1 cellular context compared by ENCODE assay signal in genomic region chr14:72962829-72963312, GRCh38.
TF ChIP-seq lines count a peak whose summit lies in the region.

No MANE protein-coding gene starts in this region.

TF ChIP-seq in HEK293, 187 proteins besides CTCF, POLR2A, EP300 and RAD21 (continued from another document and continues in another):
- TF ChIP-seq ZBTB6 (tag by site-specific recombination; IDR thresholded peaks at IDR 0.05) = no peak
- no peak for TF ChIP-seq AEBP2 (tag by site-specific recombination; IDR thresholded peaks at IDR 0.05; ENCODE audit: borderline replicate concordance)
- no peak for TF ChIP-seq INSM2 (tag by site-specific recombination; IDR thresholded peaks at IDR 0.05)
- no peak for TF ChIP-seq BCL6B (tag by site-specific recombination; IDR thresholded peaks at IDR 0.05)
- no peak for TF ChIP-seq ZBTB20 (tag by site-specific recombination; IDR thresholded peaks at IDR 0.05)
- 0 out of 2 replicates have a peak, but pooled peaks have one; percentile 33 for TF ChIP-seq ZNF335 (tag by site-specific recombination; conservative IDR thresholded peaks at IDR 0.05)
- no peak for TF ChIP-seq ZNF280C (tag by site-specific recombination; IDR thresholded peaks at IDR 0.05)
- TF ChIP-seq ZNF843 (tag by site-specific recombination; IDR thresholded peaks at IDR 0.05) = no peak
- no peak for TF ChIP-seq ZNF274 (IDR thresholded peaks at IDR 0.05; ENCODE audit: low read length)
- TF ChIP-seq ZNF274 (tag by site-specific recombination; IDR thresholded peaks at IDR 0.05; ENCODE audit: borderline replicate concordance) = no peak
- no peak for TF ChIP-seq ZNF239 (tag by site-specific recombination; IDR thresholded peaks at IDR 0.05)
- peak; percentile 76 for TF ChIP-seq IKZF3 (tag by site-specific recombination; IDR thresholded peaks at IDR 0.05)
- TF ChIP-seq ZNF138 (tag by site-specific recombination; IDR thresholded peaks at IDR 0.05; ENCODE audit: borderline replicate concordance) = no peak
- TF ChIP-seq ZNF221 (tag by site-specific recombination; IDR thresholded peaks at IDR 0.05; ENCODE audit: borderline replicate concordance) = no peak
- TF ChIP-seq OSR2 (tag by site-specific recombination; IDR thresholded peaks at IDR 0.05) = no peak
- no peak for TF ChIP-seq ZNF677 (tag by site-specific recombination; IDR thresholded peaks at IDR 0.05)
- peak; percentile 97 for TF ChIP-seq ZNF366 (tag by site-specific recombination; conservative IDR thresholded peaks at IDR 0.05)
- TF ChIP-seq KLF9 (tag by site-specific recombination; IDR thresholded peaks at IDR 0.05; ENCODE audit: low read depth) = 0 out of 2 replicates have a peak, but pooled peaks have one; percentile 37
- no peak for TF ChIP-seq PRDM1 (tag by site-specific recombination; IDR thresholded peaks at IDR 0.05)
- TF ChIP-seq ZNF561 (tag by site-specific recombination; IDR thresholded peaks at IDR 0.05; ENCODE audit: borderline replicate concordance) = no peak
- peak; percentile 81 for TF ChIP-seq ZNF660 (tag by site-specific recombination; IDR thresholded peaks at IDR 0.05)
- TF ChIP-seq ZNF37A (tag by site-specific recombination; IDR thresholded peaks at IDR 0.05) = no peak
- no peak for TF ChIP-seq ZNF423 (tag by site-specific recombination; IDR thresholded peaks at IDR 0.05)
- no peak for TF ChIP-seq ZNF398 (tag by site-specific recombination; IDR thresholded peaks at IDR 0.05)
- TF ChIP-seq ZFP3 (tag by site-specific recombination; IDR thresholded peaks at IDR 0.05; ENCODE audit: low read depth) = no peak
- TF ChIP-seq ZNF548 (tag by site-specific recombination; IDR thresholded peaks at IDR 0.05) = no peak
- no peak for TF ChIP-seq ZNF544 (tag by site-specific recombination; IDR thresholded peaks at IDR 0.05)
- no peak for TF ChIP-seq ZFP41 (tag by site-specific recombination; IDR thresholded peaks at IDR 0.05; ENCODE audit: borderline replicate concordance)
- TF ChIP-seq SETDB1 (IDR thresholded peaks at IDR 0.05; ENCODE audit: insufficient read length, low read length) = no peak
- no peak for TF ChIP-seq YY1 (tag by site-specific recombination; IDR thresholded peaks at IDR 0.05)
- TF ChIP-seq HOXD13 (CRISPR knock-in tag; IDR thresholded peaks at IDR 0.05; ENCODE audit: borderline replicate concordance) = no peak
- TF ChIP-seq PRDM10 (tag by site-specific recombination; IDR thresholded peaks at IDR 0.05) = no peak
- TF ChIP-seq ZNF324 (tag by site-specific recombination; IDR thresholded peaks at IDR 0.05) = no peak
- TF ChIP-seq ZIC2 (tag by site-specific recombination; IDR thresholded peaks at IDR 0.05) = no peak
- no peak for TF ChIP-seq ZBTB8A (tag by site-specific recombination; IDR thresholded peaks at IDR 0.05)
- TF ChIP-seq GLI2 (tag by site-specific recombination; IDR thresholded peaks at IDR 0.05; ENCODE audit: borderline replicate concordance, low read depth) = no peak
- no peak for TF ChIP-seq ZNF600 (tag by site-specific recombination; IDR thresholded peaks at IDR 0.05)
- no peak for TF ChIP-seq ZNF768 (tag by site-specific recombination; IDR thresholded peaks at IDR 0.05)
- no peak for TF ChIP-seq ZNF132 (tag by site-specific recombination; IDR thresholded peaks at IDR 0.05; ENCODE audit: borderline replicate concordance)
- TF ChIP-seq ZNF354C (tag by site-specific recombination; IDR thresholded peaks at IDR 0.05; ENCODE audit: borderline replicate concordance, low read depth) = no peak
- no peak for TF ChIP-seq ZBTB17 (tag by site-specific recombination; IDR thresholded peaks at IDR 0.05)
- no peak for TF ChIP-seq ZNF341 (tag by site-specific recombination; IDR thresholded peaks at IDR 0.05; ENCODE audit: low read depth)
- no peak for TF ChIP-seq REPIN1 (tag by site-specific recombination; IDR thresholded peaks at IDR 0.05; ENCODE audit: low read depth)
- no peak for TF ChIP-seq ZNF223 (tag by site-specific recombination; IDR thresholded peaks at IDR 0.05)
- no peak for TF ChIP-seq ZBTB10 (tag by site-specific recombination; IDR thresholded peaks at IDR 0.05)
- TF ChIP-seq SCRT1 (tag by site-specific recombination; IDR thresholded peaks at IDR 0.05; ENCODE audit: borderline replicate concordance) = no peak
- TF ChIP-seq ZFP37 (tag by site-specific recombination; IDR thresholded peaks at IDR 0.05) = no peak
- TF ChIP-seq ZNF521 (tag by site-specific recombination; IDR thresholded peaks at IDR 0.05) = no peak
- TF ChIP-seq ZNF311 (tag by site-specific recombination; IDR thresholded peaks at IDR 0.05; ENCODE audit: borderline replicate concordance) = no peak
- no peak for TF ChIP-seq ZNF362 (tag by site-specific recombination; IDR thresholded peaks at IDR 0.05)
- no peak for TF ChIP-seq ZNF350 (tag by site-specific recombination; IDR thresholded peaks at IDR 0.05)
- TF ChIP-seq ZNF510 (tag by site-specific recombination; IDR thresholded peaks at IDR 0.05; ENCODE audit: insufficient replicate concordance) = no peak
- TF ChIP-seq ZNF624 (tag by site-specific recombination; IDR thresholded peaks at IDR 0.05) = no peak
- TF ChIP-seq ZNF529 (tag by site-specific recombination; IDR thresholded peaks at IDR 0.05; ENCODE audit: insufficient replicate concordance) = no peak
